Comparison of ENCODE assay signal across 23 cellular contexts in genomic region chr19:35337984-35338296, GRCh38. TPM values are rescaled to one million over a fixed set of nuclear protein-coding genes. Genes with fewer than 3 reads are reported as not detected.
DNase-seq lines count a peak whose midpoint lies in the region; ATAC-seq and TF ChIP-seq lines count a peak whose summit lies in the region.
"Had no signal": no experiment of that assay in that cellular context is flagged by ENCODE, and none has a peak within 500 bp of the region (broad histone marks: within the 10 kb centered on the region; RNA-seq: fewer than 3 reads in every experiment).

No MANE protein-coding gene starts in this region.

- DNase-seq in naive B cell (no peak), NCI-H2196 (lab: John Stamatoyannopoulos, UW; ENCODE audit: unreplicated experiment) (no peak), GM19240 (ENCODE audit: insufficient read length, low spot score) (no peak)
- DNase-seq: Calu3, DND-41, KBM-7, MV-4-11, NCI-H1105, NCI-H1436 treated with DMSO at 0.1 percent for 48 hours, NCI-H187 treated with DMSO at 0.1 percent for 48 hours, NCI-H526 treated with DMSO at 0.1 percent for 48 hours, SHP77 treated with DMSO at 0.1 percent for 48 hours had no signal

- H3K27ac ChIP-seq in BLaER1: 0 out of 2 replicates have a peak overlapping the region, but pooled peaks have one; percentile 9
- H3K27ac ChIP-seq: A549, RWPE1 had no signal

- H3K9ac ChIP-seq in BLaER1: no peak overlapping the region

- ATAC-seq in activated T-helper 17 cell treated with anti-CD3 and anti-CD28 coated beads, Interleukin-2, amount 50 U/mL, for 72 hours (replicated peaks): no peak
- ATAC-seq in naive B cell (ENCODE audit: low read depth in 2 of 2) (no peak), GM18873 (IDR thresholded peaks at IDR 0.05; ENCODE audit: low FRiP score, unreplicated experiment) (no peak)
- ATAC-seq: A549, HCT116 had no signal

- H3K27me3 ChIP-seq in BLaER1: no peaks in the 10 kb centered on the region

- no peak overlapping the region for H3K4me3 Mint-ChIP-seq in activated T-helper 17 cell treated with anti-CD3 and anti-CD28 coated beads, Interleukin-2, amount 50 U/mL, for 72 hours
- peak overlapping the region in 7 of 8 donors; percentile 48 to 93 (median 85) for H3K4me3 Mint-ChIP-seq in naive B cell

- peak overlapping the region; percentile 30 for H3K27ac Mint-ChIP-seq in activated T-helper 17 cell treated with anti-CD3 and anti-CD28 coated beads, Interleukin-2, amount 50 U/mL, for 72 hours
- H3K27ac Mint-ChIP-seq in naive B cell: peak overlapping the region; percentile 72 to 96 (median 92)

- peak overlapping the region; percentile 99 for H3K4me2 ChIP-seq in BLaER1
- H3K4me2 ChIP-seq: A549 had no signal

- H3K36me3 Mint-ChIP-seq in activated T-helper 17 cell treated with anti-CD3 and anti-CD28 coated beads, Interleukin-2, amount 50 U/mL, for 72 hours (ENCODE audit: low read depth): no peaks in the 10 kb centered on the region
- H3K36me3 Mint-ChIP-seq in naive B cell: peaks cover 33 to 60% of the 10 kb centered on the region in 2 donors

- peaks cover 12% of the 10 kb centered on the region for H3K27me3 Mint-ChIP-seq in activated T-helper 17 cell treated with anti-CD3 and anti-CD28 coated beads, Interleukin-2, amount 50 U/mL, for 72 hours
- no peaks in the 10 kb centered on the region for H3K27me3 Mint-ChIP-seq in naive B cell

- no peak overlapping the region for H3K4me3 ChIP-seq in BLaER1
- H3K4me3 ChIP-seq: A549 had no signal

- no peaks in the 10 kb centered on the region for H3K9me3 ChIP-seq in BLaER1
- H3K9me3 ChIP-seq: A549 had no signal

- H3K36me3 ChIP-seq in BLaER1: peaks cover 99% of the 10 kb centered on the region

- H3K4me1 ChIP-seq in BLaER1: peaks cover 100% of the 10 kb centered on the region
- H3K4me1 ChIP-seq: A549 had no signal

- H3K9me3 Mint-ChIP-seq in activated T-helper 17 cell treated with anti-CD3 and anti-CD28 coated beads, Interleukin-2, amount 50 U/mL, for 72 hours: no peaks in the 10 kb centered on the region
- H3K9me3 Mint-ChIP-seq in naive B cell: no peaks in the 10 kb centered on the region

- H4K20me1 ChIP-seq in BLaER1: peaks cover 97% of the 10 kb centered on the region

- peaks cover 15% of the 10 kb centered on the region for H3K4me1 Mint-ChIP-seq in activated T-helper 17 cell treated with anti-CD3 and anti-CD28 coated beads, Interleukin-2, amount 50 U/mL, for 72 hours
- peaks cover 66 to 86% (median 70%) of the 10 kb centered on the region in 3 donors for H3K4me1 Mint-ChIP-seq in naive B cell

- peak; percentile 5 for TF ChIP-seq POLR2A in GM10847 (IDR thresholded peaks at IDR 0.05; ENCODE audit: extremely low read depth, insufficient read length)

RNA-seq across cellular contexts. Expression of gene CD22, which starts 9.0 kb away (rescaled TPM):
- 10 to 100 TPM in 1 of 2 donors, 1 to 10 TPM in 1; 5.3 to 11.7 TPM for total RNA-seq in activated T-helper 17 cell treated with anti-CD3 and anti-CD28 coated beads, Interleukin-2, amount 50 U/mL, for 72 hours
- polyA plus RNA-seq in naive B cell (ENCODE audit: low read depth in 6 of 6): 100 to 1,000 TPM; 364 to 971 (median 552) TPM
- total RNA-seq: NCI-H460 had no signal

RNA-seq across cellular contexts. Expression of gene FFAR1, which starts 9.8 kb away (rescaled TPM):
- total RNA-seq in activated T-helper 17 cell treated with anti-CD3 and anti-CD28 coated beads, Interleukin-2, amount 50 U/mL, for 72 hours: under 1 TPM; 0.42 to 0.54 TPM
- polyA plus RNA-seq in naive B cell (ENCODE audit: low read depth in 6 of 6): 1 to 10 TPM in 2 of 6 donors, under 1 TPM in 4; 0.14 to 1.9 (median 0.75) TPM
- total RNA-seq: Calu3, H4, LHCN-M2, MCF 10A, NCI-H460 had no signal
- polyA plus RNA-seq: A549 had no signal

RNA-seq across cellular contexts. Expression of gene FFAR3, which starts 20.3 kb away (rescaled TPM):
- 1 to 10 TPM; 1.7 to 2.3 TPM for total RNA-seq in activated T-helper 17 cell treated with anti-CD3 and anti-CD28 coated beads, Interleukin-2, amount 50 U/mL, for 72 hours
- polyA plus RNA-seq in naive B cell (ENCODE audit: low read depth in 6 of 6): under 1 TPM in 1 of 6 donors, not detected in 5; 0.17 TPM
- total RNA-seq: Calu3, LHCN-M2, MCF 10A, NCI-H460 had no signal
- polyA plus RNA-seq: A549 had no signal

RNA-seq across cellular contexts. Expression of gene GPR42, which starts 32.9 kb away (rescaled TPM):
- total RNA-seq in activated T-helper 17 cell treated with anti-CD3 and anti-CD28 coated beads, Interleukin-2, amount 50 U/mL, for 72 hours: under 1 TPM; 0.42 to 0.61 TPM
- polyA plus RNA-seq in naive B cell (ENCODE audit: low read depth in 6 of 6): not detected
- total RNA-seq: Calu3, LHCN-M2, MCF 10A, NCI-H460 had no signal
- polyA plus RNA-seq: A549 had no signal

RNA-seq across cellular contexts. Expression of gene MAG, which starts 46.0 kb away (rescaled TPM):
- under 1 TPM; 0.24 to 0.50 TPM for total RNA-seq in activated T-helper 17 cell treated with anti-CD3 and anti-CD28 coated beads, Interleukin-2, amount 50 U/mL, for 72 hours
- polyA plus RNA-seq in naive B cell (ENCODE audit: low read depth in 6 of 6): under 1 TPM in 4 of 6 donors, not detected in 2; 0.12 to 0.41 (median 0.29) TPM
- total RNA-seq: Calu3, H4, LHCN-M2, MCF 10A, NCI-H460 had no signal
- polyA plus RNA-seq: A549 had no signal
